In the genomic region with DNA sequence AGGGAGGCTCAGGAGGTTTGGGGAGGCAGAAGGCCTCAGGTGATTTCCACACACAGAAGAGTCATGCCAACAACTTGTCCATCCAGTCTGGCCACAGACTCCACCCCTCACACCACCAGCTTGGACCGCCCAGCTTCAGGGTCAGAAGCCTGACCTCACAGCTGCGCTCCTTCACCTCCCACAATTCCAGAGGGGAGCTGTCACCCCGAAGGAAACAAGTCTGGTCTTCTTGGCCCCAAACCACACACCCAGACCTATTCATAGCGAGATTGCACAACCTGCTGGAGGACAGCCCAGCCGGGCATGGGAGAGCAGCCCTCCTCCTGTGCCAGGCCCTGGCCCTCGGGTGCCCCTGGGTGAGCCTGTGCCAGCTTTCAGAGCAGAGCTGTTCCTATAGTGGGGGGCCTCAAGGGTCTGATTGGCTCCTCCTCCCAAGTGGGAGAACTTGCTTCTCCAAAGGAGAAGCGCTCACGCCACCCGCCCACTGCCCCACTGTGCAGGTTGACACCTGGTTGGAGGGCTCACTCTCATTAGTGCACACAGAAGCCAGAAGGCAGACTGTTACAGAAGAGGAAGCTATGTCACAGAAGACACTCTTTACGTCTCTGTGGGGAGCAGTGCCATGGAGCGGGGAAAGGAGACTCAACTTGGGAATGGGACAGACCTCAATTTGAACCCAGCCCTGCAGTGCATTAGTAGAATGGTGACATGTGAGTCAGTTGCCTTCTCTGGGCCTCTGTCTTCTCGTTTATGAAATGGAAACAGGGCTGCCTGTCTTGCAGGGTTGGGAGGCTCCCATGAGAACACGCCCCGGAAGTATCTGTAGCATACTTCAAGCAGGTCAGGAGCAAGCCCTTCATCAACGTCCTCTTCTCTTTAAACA, we compare ENCODE assay signal across 9 cellular contexts.
A peak's percentile ranks its signal among the peaks of the same experiment; 100 is the strongest.
DNase-seq lines count a peak whose midpoint lies in the region; ATAC-seq lines count a peak whose summit lies in the region.
"Had no signal": no experiment of that assay in that cellular context is flagged by ENCODE, and none has a peak within 500 bp of the region (broad histone marks: within the 10 kb centered on the region; RNA-seq: fewer than 3 reads in every experiment).

No MANE protein-coding gene starts in this region.

- peak overlapping the region in 1 of 3 donors; percentile 44 for H3K4me3 ChIP-seq in skeletal muscle tissue (ENCODE audit: low read length in 3 of 3)

- peak overlapping the region in 2 of 3 donors; percentile 2 to 66 for H3K9ac ChIP-seq in skeletal muscle tissue (ENCODE audit: low read depth in 1 of 3, low read length in 3 of 3)

- peak overlapping the region; percentile 76 for H3K27ac ChIP-seq in skeletal muscle tissue (ENCODE audit: low read depth, low read length)

- ATAC-seq in left cardiac atrium (peak; percentile 96 to 97), GM18519 (IDR thresholded peaks at IDR 0.05; ENCODE audit: low FRiP score, unreplicated experiment) (no peak), HG03039 (IDR thresholded peaks at IDR 0.05; ENCODE audit: unreplicated experiment) (no peak), HG03378 (IDR thresholded peaks at IDR 0.05; ENCODE audit: unreplicated experiment) (no peak)

- no peaks in the 10 kb centered on the region for H3K9me3 ChIP-seq in skeletal muscle tissue (ENCODE audit: control insufficient read depth in 3 of 3, low read length in 3 of 3)

- intact Hi-C loops in left cardiac atrium (cut with DNase I), result no loop called here

- H3K36me3 ChIP-seq in skeletal muscle tissue (ENCODE audit: control insufficient read depth in 3 of 3, insufficient read depth in 3 of 3, low read length in 3 of 3), result peaks cover 0 to 3% (median 0%) of the 10 kb centered on the region in 3 donors

- DNase-seq in GOT3 (lab: John Stamatoyannopoulos, UW) (peak; percentile 63), T1000 (lab: John Stamatoyannopoulos, UW) (peak; percentile 39), left cardiac atrium (peak; percentile 87), inferior parietal cortex (ENCODE audit: extremely low spot score) (no peak)
- DNase-seq: NCI-H345 had no signal

- H3K4me1 ChIP-seq in skeletal muscle tissue (ENCODE audit: control insufficient read depth in 3 of 3, insufficient read depth in 3 of 3, low read length in 3 of 3), result peaks cover 40 to 55% (median 44%) of the 10 kb centered on the region in 3 donors

- H3K27me3 ChIP-seq in skeletal muscle tissue (ENCODE audit: control insufficient read depth in 3 of 3, insufficient read depth in 3 of 3, low read length in 3 of 3), result no peaks in the 10 kb centered on the region

Comparison
In these comparisons a context has a peak if more than half of its experiments do, and no peak if none do; other contexts are left out.
1. ATAC-seq: peak in left cardiac atrium (2 of 2); none in GM18519 (single experiment), HG03039 (single experiment) and HG03378 (single experiment).